Comparison of ENCODE assay signal across 15 cellular contexts in the genomic region with DNA sequence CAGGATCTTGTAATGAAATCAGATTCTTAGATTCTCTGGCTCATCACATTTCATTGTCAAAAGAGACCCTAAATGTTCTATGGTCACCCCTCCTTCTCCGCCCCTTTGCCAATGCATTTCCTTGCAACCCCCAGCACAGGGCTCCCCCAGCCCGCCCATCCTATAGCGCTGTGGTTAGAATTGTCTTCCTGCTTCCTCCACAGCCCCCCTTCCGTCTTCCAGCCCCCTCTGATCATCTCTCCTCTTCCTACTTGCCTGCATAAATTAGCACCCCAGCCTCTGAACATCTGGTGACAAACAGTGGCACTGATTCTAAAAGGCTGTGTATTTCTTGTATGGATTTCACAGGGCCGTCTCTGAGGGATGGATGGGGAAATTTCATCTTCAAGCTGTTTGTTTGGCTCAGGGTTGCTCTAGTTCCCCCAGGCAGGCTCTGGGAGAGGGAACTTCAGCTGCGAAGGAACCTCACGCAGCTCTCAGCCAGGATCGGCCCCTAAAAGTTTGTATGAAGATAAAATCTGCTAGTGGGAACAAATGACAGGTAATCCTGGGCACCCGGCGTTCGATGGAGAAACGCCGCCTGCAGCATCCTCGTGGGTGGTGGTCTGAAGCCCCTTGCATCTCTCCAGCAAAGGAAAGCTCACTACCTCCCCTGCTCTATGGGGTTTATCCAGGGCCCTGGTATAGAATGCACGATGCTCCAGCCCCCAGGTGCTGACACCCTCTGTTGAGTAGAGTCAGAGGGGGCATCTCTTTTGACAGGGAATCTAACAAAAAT.
DNase-seq lines count a peak whose midpoint lies in the region; ATAC-seq and TF ChIP-seq lines count a peak whose summit lies in the region.
"Had no signal": no experiment of that assay in that cellular context is flagged by ENCODE, and none has a peak within 500 bp of the region (broad histone marks: within the 10 kb centered on the region; RNA-seq: fewer than 3 reads in every experiment).

No MANE protein-coding gene starts in this region.

- peak overlapping the region in 2 of 5 experiments; percentile 0 to 56 for H3K4me3 Mint-ChIP-seq in brain
- H3K4me3 Mint-ChIP-seq in neural progenitor cell = no peak overlapping the region
- H3K4me3 Mint-ChIP-seq: CD4-positive, alpha-beta T cell had no signal

- H3K27ac Mint-ChIP-seq in brain (peak overlapping the region; percentile 52 to 99 (median 95)), neural progenitor cell (peak overlapping the region; percentile 89)
- H3K27ac Mint-ChIP-seq: CD4-positive, alpha-beta T cell had no signal

- H3K27ac ChIP-seq in BLaER1 treated with 17β-estradiol and CSF1 and Interleukin-3, amounts not matched to agents 10 nM and 100 nM = no peak overlapping the region
- no peak overlapping the region for H3K27ac ChIP-seq in neural progenitor cell
- H3K27ac ChIP-seq in upper lobe of right lung = no peak overlapping the region

- H3K4me1 Mint-ChIP-seq in brain (peaks cover 60% of the 10 kb centered on the region), neural progenitor cell (peaks cover 39% of the 10 kb centered on the region)

- ATAC-seq in upper lobe of right lung = no peak
- no peak for ATAC-seq in GM21367 (IDR thresholded peaks at IDR 0.05; ENCODE audit: unreplicated experiment)
- no peak for ATAC-seq in GM19324 (IDR thresholded peaks at IDR 0.05; ENCODE audit: low FRiP score, unreplicated experiment)
- ATAC-seq in HG02610 (IDR thresholded peaks at IDR 0.05; ENCODE audit: unreplicated experiment) = no peak
- ATAC-seq: GM12878 had no signal

- H2AFZ ChIP-seq in neural progenitor cell (replicated peaks) = no peak overlapping the region

- no peaks in the 10 kb centered on the region for H4K20me1 ChIP-seq in BLaER1 treated with 17β-estradiol and CSF1 and Interleukin-3, amounts not matched to agents 10 nM and 100 nM
- no peaks in the 10 kb centered on the region for H4K20me1 ChIP-seq in neural progenitor cell (ENCODE audit: low read depth)

- H3K36me3 ChIP-seq in BLaER1 treated with 17β-estradiol and CSF1 and Interleukin-3, amounts not matched to agents 10 nM and 100 nM = no peaks in the 10 kb centered on the region
- no peaks in the 10 kb centered on the region for H3K36me3 ChIP-seq in neural progenitor cell
- H3K36me3 ChIP-seq in upper lobe of right lung = no peaks in the 10 kb centered on the region
- H3K36me3 ChIP-seq: HAP-1 had no signal

- H3K4me1 ChIP-seq in BLaER1 treated with 17β-estradiol and CSF1 and Interleukin-3, amounts not matched to agents 10 nM and 100 nM = peaks cover 0 to 19% (median 8%) of the 10 kb centered on the region in 10 experiments; a peak in 12 of 20 replicates
- H3K4me1 ChIP-seq in neural progenitor cell (no peaks in the 10 kb centered on the region), upper lobe of right lung (no peaks in the 10 kb centered on the region)
- H3K4me1 ChIP-seq: HAP-1 had no signal

- H3K27me3 Mint-ChIP-seq in brain (peaks cover 4% of the 10 kb centered on the region), neural progenitor cell (ENCODE audit: insufficient read depth, low read depth) (peaks cover 9% of the 10 kb centered on the region)

- TF ChIP-seq CTCF in brain (conservative IDR thresholded peaks at IDR 0.05) (no peak), neural progenitor cell (IDR thresholded peaks at IDR 0.05) (no peak), upper lobe of right lung (IDR thresholded peaks at IDR 0.05) (no peak)

- H3K4me3 ChIP-seq in BLaER1 treated with 17β-estradiol and CSF1 and Interleukin-3, amounts not matched to agents 10 nM and 100 nM = no peak overlapping the region
- H3K4me3 ChIP-seq in neural progenitor cell = no peak overlapping the region
- no peak overlapping the region for H3K4me3 ChIP-seq in upper lobe of right lung
- H3K4me3 ChIP-seq: GM12878, HAP-1 had no signal

- H3K9me3 Mint-ChIP-seq in brain (no peaks in the 10 kb centered on the region), neural progenitor cell (peaks cover 3% of the 10 kb centered on the region)
- H3K9me3 Mint-ChIP-seq: CD4-positive, alpha-beta T cell had no signal

- peak overlapping the region in 6 of 11 experiments; percentile 6 to 37 (median 18); a peak in 7 of 22 replicates for H3K4me2 ChIP-seq in BLaER1 treated with 17β-estradiol and CSF1 and Interleukin-3, amounts not matched to agents 10 nM and 100 nM
- no peak overlapping the region for H3K4me2 ChIP-seq in neural progenitor cell

- H3K9ac ChIP-seq in BLaER1 treated with 17β-estradiol and CSF1 and Interleukin-3, amounts not matched to agents 10 nM and 100 nM = no peak overlapping the region
- H3K9ac ChIP-seq in neural progenitor cell = no peak overlapping the region

- no peaks in the 10 kb centered on the region for H3K27me3 ChIP-seq in BLaER1 treated with 17β-estradiol and CSF1 and Interleukin-3, amounts not matched to agents 10 nM and 100 nM
- H3K27me3 ChIP-seq in neural progenitor cell (no peaks in the 10 kb centered on the region), upper lobe of right lung (no peaks in the 10 kb centered on the region)

- no peak for DNase-seq in neural progenitor cell (ENCODE audit: low spot score)
- DNase-seq in upper lobe of right lung = peak; percentile 43
- DNase-seq: 8988T; AML-193; C1 segment of cervical spinal cord; Calu3; CD4-positive, alpha-beta T cell; DMS 273 treated with DMSO at 0.1 percent for 48 hours had no signal

- no peaks in the 10 kb centered on the region for H3K79me2 ChIP-seq in neural progenitor cell (ENCODE audit: low read depth)

- H3K36me3 Mint-ChIP-seq in brain (no peaks in the 10 kb centered on the region), neural progenitor cell (no peaks in the 10 kb centered on the region)

- intact Hi-C loops in upper lobe of right lung (cut with DNase I) = no loop called here

- no peaks in the 10 kb centered on the region for H3F3A ChIP-seq in neural progenitor cell (ENCODE audit: low read depth)

- H3K9me3 ChIP-seq in BLaER1 treated with 17β-estradiol and CSF1 and Interleukin-3, amounts not matched to agents 10 nM and 100 nM (replicated peaks in 1 of 11) = no peaks in the 10 kb centered on the region
- H3K9me3 ChIP-seq in neural progenitor cell (ENCODE audit: low read depth) (no peaks in the 10 kb centered on the region), upper lobe of right lung (no peaks in the 10 kb centered on the region)
- H3K9me3 ChIP-seq: HAP-1 had no signal
